1 cellular context compared by ENCODE assay signal in genomic region chr12:89709157-89709993, GRCh38.
TF ChIP-seq lines count a peak whose summit lies in the region.

No MANE protein-coding gene starts in this region.

TF ChIP-seq in HEK293, 187 proteins besides CTCF, POLR2A, EP300 and RAD21 (continued from another document and continues in another):
- no peak for TF ChIP-seq ZNF521 (tag by site-specific recombination; IDR thresholded peaks at IDR 0.05)
- 0 out of 2 replicates have a peak, but pooled peaks have one; percentile 50 for TF ChIP-seq ZNF394 (tag by site-specific recombination; IDR thresholded peaks at IDR 0.05; ENCODE audit: borderline replicate concordance)
- TF ChIP-seq ZBTB20 (tag by site-specific recombination; IDR thresholded peaks at IDR 0.05), result peak; percentile 97
- TF ChIP-seq ZBTB8A (tag by site-specific recombination; IDR thresholded peaks at IDR 0.05), result peak; percentile 84
- peak; percentile 86 for TF ChIP-seq GLIS1 (tag by site-specific recombination; IDR thresholded peaks at IDR 0.05)
- peak; percentile 100 for TF ChIP-seq GLIS2 (tag by site-specific recombination; IDR thresholded peaks at IDR 0.05)
- TF ChIP-seq ZSCAN4 (tag by site-specific recombination; IDR thresholded peaks at IDR 0.05), result 0 out of 2 replicates have a peak, but pooled peaks have one; percentile 39
- peak; percentile 56; the same call in 1 of the 2 replicates for TF ChIP-seq BCL11A (tag by site-specific recombination; IDR thresholded peaks at IDR 0.05; ENCODE audit: low read depth)
- peak; percentile 79 for TF ChIP-seq ZIC2 (tag by site-specific recombination; IDR thresholded peaks at IDR 0.05)
- peak; percentile 50; the same call in 1 of the 2 replicates for TF ChIP-seq ZFP69B (tag by site-specific recombination; IDR thresholded peaks at IDR 0.05)
- TF ChIP-seq ZXDB (tag by site-specific recombination; IDR thresholded peaks at IDR 0.05), result 0 out of 2 replicates have a peak, but pooled peaks have one; percentile 69
- no peak for TF ChIP-seq ZNF248 (tag by site-specific recombination; IDR thresholded peaks at IDR 0.05)
- TF ChIP-seq ZEB2 (tag by site-specific recombination; IDR thresholded peaks at IDR 0.05), result peak; percentile 92
- no peak for TF ChIP-seq GLI2 (tag by site-specific recombination; IDR thresholded peaks at IDR 0.05; ENCODE audit: borderline replicate concordance, low read depth)
- TF ChIP-seq ZNF560 (tag by site-specific recombination; IDR thresholded peaks at IDR 0.05; ENCODE audit: borderline replicate concordance), result no peak
- no peak for TF ChIP-seq ZBTB49 (tag by site-specific recombination; IDR thresholded peaks at IDR 0.05; ENCODE audit: low read depth)
- TF ChIP-seq ZBTB21 (tag by site-specific recombination; IDR thresholded peaks at IDR 0.05), result peak; percentile 99
- TF ChIP-seq ZSCAN18 (tag by site-specific recombination; IDR thresholded peaks at IDR 0.05), result no peak
- TF ChIP-seq ZNF18 (tag by site-specific recombination; IDR thresholded peaks at IDR 0.05), result no peak
- TF ChIP-seq KLF9 (tag by site-specific recombination; IDR thresholded peaks at IDR 0.05; ENCODE audit: low read depth), result peak; percentile 79
- peak; percentile 16; the same call in 1 of the 2 replicates for TF ChIP-seq ZNF146 (tag by site-specific recombination; IDR thresholded peaks at IDR 0.05)
- TF ChIP-seq ZNF239 (tag by site-specific recombination; IDR thresholded peaks at IDR 0.05), result no peak
- 0 out of 2 replicates have a peak, but pooled peaks have one; percentile 54 for TF ChIP-seq ZNF423 (tag by site-specific recombination; IDR thresholded peaks at IDR 0.05)
- no peak for TF ChIP-seq ZBTB48 (tag by site-specific recombination; IDR thresholded peaks at IDR 0.05)
- TF ChIP-seq ZNF426 (tag by site-specific recombination; IDR thresholded peaks at IDR 0.05), result no peak
- TF ChIP-seq ZNF513 (tag by site-specific recombination; IDR thresholded peaks at IDR 0.05), result peak; percentile 39; the same call in 1 of the 2 replicates
- peak; percentile 90 for TF ChIP-seq SP7 (tag by site-specific recombination; IDR thresholded peaks at IDR 0.05)
- peak; percentile 86 for TF ChIP-seq ZBTB7A (tag by site-specific recombination; IDR thresholded peaks at IDR 0.05; ENCODE audit: low read depth)
- TF ChIP-seq OSR2 (tag by site-specific recombination; IDR thresholded peaks at IDR 0.05), result no peak; the same call in 1 of the 2 replicates
- peak; percentile 99 for TF ChIP-seq ZNF366 (tag by site-specific recombination; conservative IDR thresholded peaks at IDR 0.05)
- peak; percentile 90 for TF ChIP-seq KLF8 (tag by site-specific recombination; IDR thresholded peaks at IDR 0.05)
- TF ChIP-seq ZNF184 (tag by site-specific recombination; IDR thresholded peaks at IDR 0.05), result peak; percentile 58; the same call in 1 of the 2 replicates
- TF ChIP-seq ZNF37A (tag by site-specific recombination; IDR thresholded peaks at IDR 0.05), result no peak
- TF ChIP-seq ZNF561 (tag by site-specific recombination; IDR thresholded peaks at IDR 0.05; ENCODE audit: borderline replicate concordance), result peak; percentile 16; the same call in 1 of the 2 replicates
- no peak for TF ChIP-seq ZNF324 (tag by site-specific recombination; IDR thresholded peaks at IDR 0.05)
- TF ChIP-seq ZNF335 (tag by site-specific recombination; conservative IDR thresholded peaks at IDR 0.05), result 0 out of 2 replicates have a peak, but pooled peaks have one; percentile 86
- TF ChIP-seq ZNF785 (tag by site-specific recombination; IDR thresholded peaks at IDR 0.05), result peak; percentile 59; the same call in 1 of the 2 replicates
- no peak for TF ChIP-seq MZF1 (tag by site-specific recombination; IDR thresholded peaks at IDR 0.05; ENCODE audit: borderline replicate concordance)
- TF ChIP-seq ZSCAN5A (tag by site-specific recombination; IDR thresholded peaks at IDR 0.05), result peak; percentile 94; the same call in 1 of the 2 replicates
- peak; percentile 45 for TF ChIP-seq ZNF660 (tag by site-specific recombination; IDR thresholded peaks at IDR 0.05)
- TF ChIP-seq ZNF398 (tag by site-specific recombination; IDR thresholded peaks at IDR 0.05), result peak; percentile 89
- no peak for TF ChIP-seq ZNF133 (tag by site-specific recombination; IDR thresholded peaks at IDR 0.05)
- TF ChIP-seq ZNF501 (tag by site-specific recombination; IDR thresholded peaks at IDR 0.05), result peak; percentile 93
- TF ChIP-seq PRDM10 (tag by site-specific recombination; IDR thresholded peaks at IDR 0.05), result peak; percentile 79
- TF ChIP-seq ZNF639 (tag by site-specific recombination; IDR thresholded peaks at IDR 0.05), result peak; percentile 21; the same call in 1 of the 2 replicates
- TF ChIP-seq ZNF629 (tag by site-specific recombination; IDR thresholded peaks at IDR 0.05), result peak; percentile 99
- no peak for TF ChIP-seq ZNF223 (tag by site-specific recombination; IDR thresholded peaks at IDR 0.05)
- TF ChIP-seq HOXC10 (CRISPR knock-in tag; IDR thresholded peaks at IDR 0.05), result no peak
- TF ChIP-seq ZNF580 (tag by site-specific recombination; IDR thresholded peaks at IDR 0.05), result no peak
